ENCODE assay signal across 8 cellular contexts in the genomic region with DNA sequence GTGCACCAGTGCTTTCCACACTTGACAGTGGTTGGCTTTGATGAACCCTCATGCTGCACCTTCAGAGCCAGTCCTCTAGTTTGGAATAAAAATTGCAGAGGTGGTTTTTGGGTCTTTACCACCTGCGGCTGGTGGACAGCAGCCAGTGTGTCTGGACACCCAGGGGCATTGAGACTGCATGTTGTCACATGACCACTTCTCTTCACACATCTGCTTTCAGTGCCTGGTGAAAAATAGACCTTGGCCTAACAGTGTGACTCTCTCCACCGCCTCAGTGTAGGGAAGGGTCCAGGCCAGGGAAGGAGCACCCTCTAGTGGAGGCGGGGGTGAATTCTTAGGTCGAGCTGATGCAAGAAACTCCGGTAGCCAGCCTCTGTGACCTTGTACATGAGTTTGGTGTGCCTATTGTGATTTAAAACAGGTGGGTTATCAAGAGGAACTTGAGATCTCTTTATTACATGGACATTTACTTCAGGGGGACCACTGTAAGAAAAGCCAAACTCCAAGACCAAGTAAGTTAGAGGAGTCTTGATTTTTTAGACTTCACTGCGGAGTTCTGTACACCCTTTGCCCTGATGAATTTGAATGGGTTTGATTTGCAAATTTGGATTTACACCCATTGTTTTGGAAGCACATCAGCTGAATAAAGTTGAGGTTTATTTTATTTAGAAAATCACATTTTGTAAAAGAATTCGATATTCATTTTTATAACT. TPM values are rescaled to one million over a fixed set of nuclear protein-coding genes. Genes with fewer than 3 reads are reported as not detected.
DNase-seq lines count a peak whose midpoint lies in the region; ATAC-seq and TF ChIP-seq lines count a peak whose summit lies in the region.

No MANE protein-coding gene starts in this region.

- POLR2A ChIA-PET in WTC11 (lab: Charles Lee) = no interaction called here

- peaks cover 38% of the 10 kb centered on the region for H3K4me1 Mint-ChIP-seq in WTC11

- TF ChIP-seq POLR2A in breast epithelium (IDR thresholded peaks at IDR 0.05) = no peak

- no peaks in the 10 kb centered on the region for H3K27me3 Mint-ChIP-seq in WTC11 (ENCODE audit: low read depth)

- peaks cover 0 to 20% of the 10 kb centered on the region in 2 donors for H3K4me1 ChIP-seq in breast epithelium

- H3K4me3 Mint-ChIP-seq in WTC11 = no peak overlapping the region

- H3K27ac ChIP-seq in breast epithelium = no peak overlapping the region

- CTCF ChIA-PET in WTC11 (lab: Charles Lee) = interaction anchor here (0.5 to 8.4 kb wide), 28 partner anchors 15 to 204 kb away, joined by 3 to 118 read pairs (median 4); partner anchors contain the start of gene RPRML

- DNase-seq in DMS114 treated with DMSO at 0.1 percent for 48 hours (lab: John Stamatoyannopoulos, UW; ENCODE audit: unreplicated experiment) = peak; percentile 75
- DNase-seq in NCI-H2196 treated with DMSO at 0.1 percent for 48 hours (lab: John Stamatoyannopoulos, UW; ENCODE audit: unreplicated experiment) = peak; percentile 82
- DNase-seq in WTC11 (ENCODE audit: low spot score) = peak; percentile 88
- peak; percentile 52 to 66 for DNase-seq in breast epithelium (ENCODE audit: low spot score in 2 of 2)
- no peak for DNase-seq in kidney epithelial cell (ENCODE audit: low read depth)
- DNase-seq in stimulated activated CD4-positive, alpha-beta T cell treated with anti-CD3 and anti-CD28 coated beads, Interleukin-2, amount 100 ng/mL, for 4 hours (ENCODE audit: low read depth) = peak; percentile 54

- no peaks in the 10 kb centered on the region for H3K27me3 ChIP-seq in breast epithelium
- peaks cover 3% of the 10 kb centered on the region for H3K27me3 ChIP-seq in kidney epithelial cell (ENCODE audit: control insufficient read depth, insufficient read depth, low read length)

- no peaks in the 10 kb centered on the region for H3K9me3 ChIP-seq in breast epithelium

- intact Hi-C loops in breast epithelium (cut with DNase I; ENCODE audit: low total_unique reads) = no loop called here

- H3K36me3 ChIP-seq in breast epithelium (peaks cover 10% of the 10 kb centered on the region), kidney epithelial cell (ENCODE audit: control insufficient read depth, insufficient read depth, low read length) (peaks cover 3% of the 10 kb centered on the region)

- peaks cover 31% of the 10 kb centered on the region for H3K36me3 Mint-ChIP-seq in WTC11

- H3K4me3 ChIP-seq in breast epithelium (no peak overlapping the region), kidney epithelial cell (ENCODE audit: low read depth, low read length) (no peak overlapping the region)

- TF ChIP-seq CTCF in WTC11 (IDR thresholded peaks at IDR 0.05) = peak; percentile 64
- peak; percentile 28 to 66 (median 66) for TF ChIP-seq CTCF in breast epithelium (IDR thresholded peaks at IDR 0.05)
- TF ChIP-seq CTCF in kidney epithelial cell (IDR thresholded peaks at IDR 0.05; ENCODE audit: insufficient read depth, low read length, poor library complexity, severe bottlenecking) = peak; percentile 98

- H3K9me3 Mint-ChIP-seq in WTC11 = no peaks in the 10 kb centered on the region

- peak; percentile 57 for ATAC-seq in HG02610 (IDR thresholded peaks at IDR 0.05; ENCODE audit: unreplicated experiment)
- peak; percentile 80 for ATAC-seq in WTC11
- ATAC-seq in HG03045 (IDR thresholded peaks at IDR 0.05; ENCODE audit: unreplicated experiment) = no peak

- peak overlapping the region; percentile 80; the same call in 1 of the 2 replicates for H3K27ac Mint-ChIP-seq in WTC11

TF ChIP-seq in WTC11, 78 proteins besides CTCF, POLR2A, EP300 and RAD21:
- no peak for TF ChIP-seq SMAD4 (CRISPR knock-in tag; IDR thresholded peaks at IDR 0.05)
- TF ChIP-seq USF2 (CRISPR knock-in tag; IDR thresholded peaks at IDR 0.05) = peak; percentile 73
- TF ChIP-seq ZNF219 (CRISPR knock-in tag; IDR thresholded peaks at IDR 0.05; ENCODE audit: borderline replicate concordance) = no peak
- peak; percentile 99 for TF ChIP-seq GABPB1 (CRISPR knock-in tag; IDR thresholded peaks at IDR 0.05)
- 0 out of 2 replicates have a peak, but pooled peaks have one; percentile 34 for TF ChIP-seq SP1 (CRISPR knock-in tag; conservative IDR thresholded peaks at IDR 0.05)
- peak; percentile 50; the same call in 1 of the 2 replicates for TF ChIP-seq USF1 (CRISPR knock-in tag; IDR thresholded peaks at IDR 0.05)
- TF ChIP-seq NFE2L1 (CRISPR knock-in tag; IDR thresholded peaks at IDR 0.05) = 0 out of 2 replicates have a peak, but pooled peaks have one; percentile 49
- TF ChIP-seq ZNF121 (CRISPR knock-in tag; IDR thresholded peaks at IDR 0.05) = no peak
TF ChIP-seq in WTC11: peak in this region for 5.

RNA-seq across cellular contexts. Expression of gene GOSR2, which starts 17.9 kb away (rescaled TPM):
- total RNA-seq in WTC11 (2021) (37.6 to 45.8 TPM (median 40.1 TPM) in 3 replicates), breast epithelium (10 to 100 TPM; 41.0 to 57.7 (median 50.9) TPM), kidney epithelial cell (36.7 and 37.4 TPM in 2 replicates)

RNA-seq across cellular contexts. Expression of gene RPRML, which starts 38.2 kb away (rescaled TPM):
- total RNA-seq in WTC11 (2021) = 3.1 to 4.9 TPM (median 4.7 TPM) in 3 replicates
- under 1 TPM in 1 of 3 donors, not detected in 2; 0.66 TPM for total RNA-seq in breast epithelium
- total RNA-seq in kidney epithelial cell = not detected in 2 replicates
